In genomic region chr16:27310576-27311448, GRCh38 we compare ENCODE assay signal across 14 cellular contexts. TPM values are rescaled to one million over a fixed set of nuclear protein-coding genes. Genes with fewer than 3 reads are reported as not detected.
A peak's percentile ranks its signal among the peaks of the same experiment; 100 is the strongest.
DNase-seq lines count a peak whose midpoint lies in the region; ATAC-seq and TF ChIP-seq lines count a peak whose summit lies in the region.
"Had no signal": no experiment of that assay in that cellular context is flagged by ENCODE, and none has a peak within 500 bp of the region (broad histone marks: within the 10 kb centered on the region; RNA-seq: fewer than 3 reads in every experiment).

No MANE protein-coding gene starts in this region.

- H3K36me3 Mint-ChIP-seq in CD4-positive, alpha-beta memory T cell, result peaks cover 3 to 16% of the 10 kb centered on the region in 2 donors
- H3K36me3 Mint-ChIP-seq in T-helper 17 cell (ENCODE audit: low read depth), result peaks cover 3% of the 10 kb centered on the region

- no peak for DNase-seq in CD4-positive, alpha-beta memory T cell
- DNase-seq in T-helper 17 cell, result no peak
- peak; percentile 45 for DNase-seq in foreskin melanocyte
- peak; percentile 6 for DNase-seq in sciatic nerve (ENCODE audit: low spot score)
- DNase-seq in colonic mucosa, result no peak
- no peak for DNase-seq in OCI-M1 (lab: John Stamatoyannopoulos, UW)
- DNase-seq in germinal center (ENCODE audit: low spot score), result no peak
- DNase-seq: Calu3; CD4-positive, CD25-positive, alpha-beta regulatory T cell; DMS79 treated with DMSO at 0.1 percent for 48 hours; H7; NCI-H1105; NCI-H1694 had no signal

- no peaks in the 10 kb centered on the region for H3K9me3 ChIP-seq in CD4-positive, alpha-beta memory T cell (ENCODE audit: control insufficient read depth in 1 of 2, low read length in 2 of 2)
- no peaks in the 10 kb centered on the region for H3K9me3 ChIP-seq in T-helper 17 cell (ENCODE audit: control insufficient read depth, low read length, poor library complexity, severe bottlenecking)
- no peaks in the 10 kb centered on the region for H3K9me3 ChIP-seq in colonic mucosa

- CTCF ChIA-PET in CD4-positive, alpha-beta memory T cell (lab: Charles Lee; ENCODE audit: partially characterized antibody), result interaction anchor here (1.1 kb wide), 2 partner anchors 115 to 131 kb away, joined by 3 read pairs; no protein-coding TSS in a partner anchor

- peaks cover 7 to 25% (median 17%) of the 10 kb centered on the region in 4 donors for H3K4me1 Mint-ChIP-seq in CD4-positive, alpha-beta memory T cell
- H3K4me1 Mint-ChIP-seq in T-helper 17 cell, result peaks cover 18% of the 10 kb centered on the region

- no peak overlapping the region for H3K9ac ChIP-seq in colonic mucosa (ENCODE audit: low read depth in 2 of 2, low read length in 2 of 2)

- H3K4me1 ChIP-seq in CD4-positive, alpha-beta memory T cell (ENCODE audit: insufficient read depth, low read length), result peaks cover 19% of the 10 kb centered on the region
- no peaks in the 10 kb centered on the region for H3K4me1 ChIP-seq in colonic mucosa

- TF ChIP-seq CTCF in colonic mucosa (IDR thresholded peaks at IDR 0.05), result no peak

- intact Hi-C loops in CD4-positive, alpha-beta memory T cell (cut with micrococcal nuclease), result loop anchor here (10.0 kb wide), 1 partner anchor 46 kb away; the partner anchor contains the start of gene NSMCE1
- intact Hi-C loops in sciatic nerve (cut with DNase I) (no loop called here), colonic mucosa (cut with DNase I) (loop anchor here (5.0 to 10.0 kb wide), 2 partner anchors 46 to 74 kb away; partner anchors contain the start of gene NSMCE1)

- no peak overlapping the region for H3K4me3 ChIP-seq in CD4-positive, alpha-beta memory T cell (ENCODE audit: low read length in 2 of 2)
- no peak overlapping the region for H3K4me3 ChIP-seq in colonic mucosa

- ATAC-seq in T-helper 17 cell (no peak), sciatic nerve (no peak), GM21526 (IDR thresholded peaks at IDR 0.05; ENCODE audit: low FRiP score, unreplicated experiment) (no peak)

- no peaks in the 10 kb centered on the region for H3K27me3 ChIP-seq in CD4-positive, alpha-beta memory T cell (ENCODE audit: insufficient read depth, low read length)
- no peaks in the 10 kb centered on the region for H3K27me3 ChIP-seq in colonic mucosa

- peak overlapping the region in 1 of 8 donors; percentile 46 for H3K4me3 Mint-ChIP-seq in CD4-positive, alpha-beta memory T cell
- H3K4me3 Mint-ChIP-seq in T-helper 17 cell, result no peak overlapping the region

- H3K27me3 Mint-ChIP-seq in CD4-positive, alpha-beta memory T cell, result no peaks in the 10 kb centered on the region
- no peaks in the 10 kb centered on the region for H3K27me3 Mint-ChIP-seq in T-helper 17 cell

- no peaks in the 10 kb centered on the region for H3K9me3 Mint-ChIP-seq in CD4-positive, alpha-beta memory T cell

- no peaks in the 10 kb centered on the region for H3K36me3 ChIP-seq in CD4-positive, alpha-beta memory T cell (ENCODE audit: insufficient read depth, low read length)
- no peaks in the 10 kb centered on the region for H3K36me3 ChIP-seq in colonic mucosa

- H3K27ac ChIP-seq in CD4-positive, alpha-beta memory T cell (ENCODE audit: low read depth, low read length), result no peak overlapping the region
- H3K27ac ChIP-seq in colonic mucosa, result no peak overlapping the region

- POLR2A ChIA-PET in CD4-positive, alpha-beta memory T cell (lab: Charles Lee; ENCODE audit: partially characterized antibody), result no interaction called here

- peak overlapping the region in 4 of 7 donors; percentile 29 to 47 (median 38) for H3K27ac Mint-ChIP-seq in CD4-positive, alpha-beta memory T cell
- peak overlapping the region; percentile 6 for H3K27ac Mint-ChIP-seq in T-helper 17 cell
- H3K27ac Mint-ChIP-seq: CD4-positive, CD25-positive, alpha-beta regulatory T cell had no signal

RNA-seq across cellular contexts. Expression of gene IL4R, which starts 3.0 kb away (rescaled TPM):
- total RNA-seq in CD4-positive, alpha-beta memory T cell, result 100 to 1,000 TPM; 143 to 152 TPM
- 10 to 100 TPM; 32.6 to 66.1 TPM for polyA plus RNA-seq in CD4-positive, alpha-beta memory T cell
- total RNA-seq in T-helper 17 cell (100 to 1,000 TPM; 156 to 173 TPM), sciatic nerve (62.8 TPM), colonic mucosa (10 to 100 TPM; 74.8 to 80.0 TPM)

RNA-seq across cellular contexts. Expression of gene NSMCE1, which starts 42.2 kb away (rescaled TPM):
- total RNA-seq in CD4-positive, alpha-beta memory T cell, result 10 to 100 TPM; 66.6 to 70.7 TPM
- polyA plus RNA-seq in CD4-positive, alpha-beta memory T cell, result 100 to 1,000 TPM; 142 to 202 TPM
- total RNA-seq in T-helper 17 cell, result 10 to 100 TPM; 35.1 to 49.2 TPM
- 39.5 TPM for total RNA-seq in sciatic nerve
- 10 to 100 TPM; 37.6 to 58.2 TPM for total RNA-seq in colonic mucosa

Comparison
In these comparisons a context has a peak if more than half of its experiments do, and no peak if none do; other contexts are left out.
1. DNase-seq: peak in foreskin melanocyte (single experiment) and sciatic nerve (single experiment); none in CD4-positive, alpha-beta memory T cell (0 of 5), T-helper 17 cell (0 of 3), colonic mucosa (single experiment), OCI-M1 (single experiment) and germinal center (single experiment).